Comparison of ENCODE assay signal across 8 cellular contexts in genomic region chr14:73713804-73714655, GRCh38. TPM values are rescaled to one million over a fixed set of nuclear protein-coding genes. Genes with fewer than 3 reads are reported as not detected.
DNase-seq lines count a peak whose midpoint lies in the region; ATAC-seq and TF ChIP-seq lines count a peak whose summit lies in the region.

TSS of gene PNMA1 (minus strand) at chr14:73714384. CDS start at chr14:73713639, 745 bp downstream.

- ATAC-seq in GM18505 (IDR thresholded peaks at IDR 0.05; ENCODE audit: unreplicated experiment), result peak; percentile 65
- ATAC-seq in HG02970 (IDR thresholded peaks at IDR 0.05; ENCODE audit: low FRiP score, unreplicated experiment), result peak; percentile 63
- ATAC-seq in aorta (ENCODE audit: low FRiP score), result peak; percentile 92

- H3K4me1 ChIP-seq in aorta (ENCODE audit: control insufficient read depth in 1 of 2, insufficient read depth in 2 of 2, low read length in 2 of 2), result no peaks in the 10 kb centered on the region

- TF ChIP-seq POLR2A in GM18505 (IDR thresholded peaks at IDR 0.05; ENCODE audit: borderline replicate concordance, extremely low read depth, insufficient read depth, insufficient read length), result peak; percentile 69

- peak within 1 kb of the TSS; percentile 81 for H3K4me3 ChIP-seq in astrocyte of the cerebellum (ENCODE audit: low read depth, low read length)
- H3K4me3 ChIP-seq in aorta (ENCODE audit: low read length in 2 of 2), result peak within 1 kb of the TSS; percentile 59 to 89

- 0 to 1% methylated on average over 77 to 113 of the region's 113 CpGs for WGBS in aorta, 2 donors

- no peaks in the 10 kb centered on the region for H3K27me3 ChIP-seq in aorta (ENCODE audit: control insufficient read depth in 1 of 2, insufficient read depth in 2 of 2, low read length in 1 of 2)

- intact Hi-C loops in aorta (cut with DNase I), result loop anchor here (5.0 to 10.0 kb wide), 2 partner anchors 69 to 72 kb away; partner anchors contain the start of gene DNAL1 (in 2 of the 2)

- DNase-seq in NCI-H2029 (lab: John Stamatoyannopoulos, UW) (peak; percentile 7), T1000 (lab: John Stamatoyannopoulos, UW) (peak; percentile 80), astrocyte of the cerebellum (ENCODE audit: low read depth) (no peak), hepatic stellate cell (ENCODE audit: low spot score) (peak; percentile 95), retina (peak; percentile 98), aorta (peak; percentile 92 to 95)

- in situ Hi-C loops in astrocyte of the cerebellum (cut with HindIII; ENCODE audit: low sequenced_read_pairs), result no loop called here

- TF ChIP-seq CTCF in astrocyte of the cerebellum (IDR thresholded peaks at IDR 0.05; ENCODE audit: low read depth, low read length, missing control alignments), result no peak

- peaks cover 0 to 5% of the 10 kb centered on the region in 2 donors for H3K36me3 ChIP-seq in aorta (ENCODE audit: control insufficient read depth in 1 of 2, insufficient read depth in 2 of 2, low read length in 1 of 2)

- H3K9me3 ChIP-seq in aorta (ENCODE audit: control insufficient read depth, low read length), result no peaks in the 10 kb centered on the region

- H3K27ac ChIP-seq in aorta (ENCODE audit: low read depth in 1 of 2, low read length in 2 of 2), result peak within 1 kb of the TSS; percentile 37 to 87

RNA-seq across cellular contexts. Expression of gene PNMA1, which starts in this region (rescaled TPM):
- total RNA-seq in aorta, result 10 to 100 TPM; 36.7 to 45.5 TPM
- 10 to 100 TPM; 22.4 to 35.2 TPM for polyA plus RNA-seq in aorta
